Comparison of ENCODE assay signal across 10 cellular contexts in the genomic region with DNA sequence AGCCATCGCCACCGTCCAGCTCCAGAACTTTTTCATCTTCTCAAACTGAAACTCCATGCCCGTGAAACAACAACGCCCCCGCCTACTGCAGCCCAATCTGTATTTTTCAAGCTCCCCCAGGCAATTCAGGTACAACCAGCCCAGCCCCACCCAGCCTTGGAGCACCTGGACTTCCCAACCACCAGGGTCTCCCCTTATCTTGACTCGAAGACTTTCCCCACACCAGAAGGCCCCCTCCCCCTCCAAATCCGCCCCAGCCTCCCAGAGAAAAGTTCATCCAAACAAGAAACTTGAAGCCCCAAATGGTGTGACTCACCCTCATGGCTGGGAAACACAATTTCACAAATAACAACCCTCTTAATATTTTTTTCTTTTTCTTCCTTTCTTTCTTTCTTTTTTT. TPM values are rescaled to one million over a fixed set of nuclear protein-coding genes. Genes with fewer than 3 reads are reported as not detected.
DNase-seq lines count a peak whose midpoint lies in the region; TF ChIP-seq lines count a peak whose summit lies in the region.
"Had no signal": no experiment of that assay in that cellular context is flagged by ENCODE, and none has a peak within 500 bp of the region (broad histone marks: within the 10 kb centered on the region; RNA-seq: fewer than 3 reads in every experiment).

No MANE protein-coding gene starts in this region.

- H3K4me3 ChIP-seq in choroid plexus epithelial cell (ENCODE audit: low read depth, low read length) = peak overlapping the region; percentile 17
- H3K4me3 ChIP-seq in muscle layer of duodenum (ENCODE audit: low read depth in 1 of 2, low read length in 2 of 2) = no peak overlapping the region
- H3K4me3 ChIP-seq: A549 had no signal

- H3K9me3 Mint-ChIP-seq in type B pancreatic cell = no peaks in the 10 kb centered on the region

- peak overlapping the region; percentile 11 for H3K4me3 Mint-ChIP-seq in type B pancreatic cell

- no peaks in the 10 kb centered on the region for H3K36me3 Mint-ChIP-seq in type B pancreatic cell

- H3K4me1 Mint-ChIP-seq in type B pancreatic cell (ENCODE audit: unreplicated experiment) = peaks cover 44% of the 10 kb centered on the region

- peak; percentile 18 for DNase-seq in activated CD4-positive, alpha-beta T cell treated with anti-CD3 and anti-CD28 coated beads for 48 hours
- DNase-seq in activated CD4-positive, alpha-beta T cell treated with anti-CD3 and anti-CD28 coated beads, Interleukin-2, amount 50 U/mL, for 4 hours = no peak
- DNase-seq in choroid plexus epithelial cell (ENCODE audit: low read depth) (peak; percentile 89), type B pancreatic cell (ENCODE audit: extremely low spot score, unreplicated experiment) (no peak), T-helper 1 cell (no peak), CD1c-positive myeloid dendritic cell (ENCODE audit: extremely low spot score) (no peak), foreskin melanocyte (no peak)
- DNase-seq: small intestine had no signal

- peaks cover 45 to 95% of the 10 kb centered on the region in 2 donors for H3K4me1 ChIP-seq in muscle layer of duodenum (ENCODE audit: control insufficient read depth in 1 of 2, insufficient read depth in 2 of 2, low read length in 2 of 2)

- no peaks in the 10 kb centered on the region for H3K27me3 ChIP-seq in muscle layer of duodenum (ENCODE audit: low read depth, low read length)

- no peaks in the 10 kb centered on the region for H3K27me3 Mint-ChIP-seq in type B pancreatic cell

- H3K36me3 ChIP-seq in muscle layer of duodenum (ENCODE audit: control insufficient read depth in 1 of 2, insufficient read depth in 2 of 2, low read length in 2 of 2) = peaks cover 11 to 19% of the 10 kb centered on the region in 2 donors

- H3K9me3 ChIP-seq in muscle layer of duodenum (ENCODE audit: control insufficient read depth in 1 of 2, low read length in 2 of 2) = no peaks in the 10 kb centered on the region
- H3K9me3 ChIP-seq: A549 had no signal

- H3K27ac Mint-ChIP-seq in type B pancreatic cell = peak overlapping the region; percentile 31

- peak overlapping the region; percentile 77 for H3K27ac ChIP-seq in muscle layer of duodenum (ENCODE audit: low read length)

- TF ChIP-seq CTCF in choroid plexus epithelial cell (conservative IDR thresholded peaks at IDR 0.05; ENCODE audit: low read depth, low read length) (no peak), type B pancreatic cell (conservative IDR thresholded peaks at IDR 0.05) (no peak)

RNA-seq across cellular contexts. Expression of a gene that starts 10.6 kb away (rescaled TPM):
- 2.7 and 29.1 TPM in 2 replicates for total RNA-seq in type B pancreatic cell (ENCODE audit: low replicate concordance)

Comparison
In these comparisons a context has a peak if more than half of its experiments do, and no peak if none do; other contexts are left out.
1. DNase-seq: peak in activated CD4-positive, alpha-beta T cell treated with anti-CD3 and anti-CD28 coated beads for 48 hours (single experiment) and choroid plexus epithelial cell (single experiment); none in activated CD4-positive, alpha-beta T cell treated with anti-CD3 and anti-CD28 coated beads, Interleukin-2, amount 50 U/mL, for 4 hours (0 of 2), type B pancreatic cell (single experiment), T-helper 1 cell (0 of 5), CD1c-positive myeloid dendritic cell (single experiment) and foreskin melanocyte (single experiment).